ENCODE assay signal across 13 cellular contexts in the genomic region with DNA sequence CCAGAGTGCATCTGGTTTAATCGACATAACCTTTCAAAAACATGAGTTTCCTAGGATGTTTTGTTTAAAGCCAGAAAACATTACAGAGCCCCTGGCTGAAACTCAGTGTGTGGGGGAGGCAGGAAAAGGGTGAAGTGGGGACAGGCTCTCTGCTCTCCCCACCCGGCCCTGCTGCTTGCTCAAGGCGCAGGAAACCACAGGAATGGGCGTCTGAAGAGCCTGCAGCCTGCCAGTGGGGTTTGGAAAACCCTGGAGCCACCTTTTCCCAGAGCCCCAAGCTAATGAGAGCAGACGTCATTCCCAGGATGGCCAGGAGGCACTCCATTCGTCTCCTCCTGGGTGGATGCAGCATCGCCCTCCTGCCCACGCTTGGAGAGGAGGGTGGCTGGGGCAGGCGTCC.
DNase-seq lines count a peak whose midpoint lies in the region; ATAC-seq and TF ChIP-seq lines count a peak whose summit lies in the region.
"Had no signal": no experiment of that assay in that cellular context is flagged by ENCODE, and none has a peak within 500 bp of the region (broad histone marks: within the 10 kb centered on the region; RNA-seq: fewer than 3 reads in every experiment).

No MANE protein-coding gene starts in this region.

- H3K27ac ChIP-seq in right atrium auricular region: no peak overlapping the region
- H3K27ac ChIP-seq: dorsolateral prefrontal cortex had no signal

- no peaks in the 10 kb centered on the region for H3K9me3 ChIP-seq in right atrium auricular region

- no peak overlapping the region for H3K4me3 Mint-ChIP-seq in stimulated activated naive CD8-positive, alpha-beta T cell treated with anti-CD3 and anti-CD28 coated beads, Interleukin-15, amount 100 ng/mL, for 72 hours
- H3K4me3 Mint-ChIP-seq in osteocyte (ENCODE audit: unreplicated experiment): no peak overlapping the region

- no peak overlapping the region for H3K27ac Mint-ChIP-seq in stimulated activated naive CD8-positive, alpha-beta T cell treated with anti-CD3 and anti-CD28 coated beads, Interleukin-15, amount 100 ng/mL, for 72 hours
- H3K27ac Mint-ChIP-seq in osteocyte (ENCODE audit: unreplicated experiment): no peak overlapping the region

- intact Hi-C loops in Right ventricle myocardium superior (cut with DNase I): no loop called here

- no peaks in the 10 kb centered on the region for H3K4me1 ChIP-seq in right atrium auricular region

- DNase-seq in Right ventricle myocardium superior (no peak), right atrium auricular region (ENCODE audit: low spot score) (no peak), astrocyte of the hippocampus (ENCODE audit: low read depth, low spot score) (peak; percentile 85), hepatic stellate cell (ENCODE audit: low spot score) (peak; percentile 84), NCI-H2107 treated with DMSO at 0.1 percent for 48 hours (lab: John Stamatoyannopoulos, UW; ENCODE audit: unreplicated experiment) (no peak), osteocyte (ENCODE audit: extremely low spot score, unreplicated experiment) (no peak)
- DNase-seq in stimulated activated naive CD8-positive, alpha-beta T cell treated with anti-CD3 and anti-CD28 coated beads, Interleukin-15, amount 100 ng/mL, for 72 hours: no peak
- DNase-seq: activated CD4-positive, alpha-beta T cell treated with anti-CD3 and anti-CD28 coated beads, Interleukin-2, amount 50 U/mL, for 48 hours; AML-193; dorsolateral prefrontal cortex; midbrain; NCI-H1417 treated with DMSO at 0.1 percent for 48 hours had no signal

- no peak overlapping the region for H3K4me3 ChIP-seq in right atrium auricular region
- H3K4me3 ChIP-seq: dorsolateral prefrontal cortex had no signal

- ATAC-seq in Right ventricle myocardium superior (ENCODE audit: poor library complexity) (peak; percentile 62), HG02970 (IDR thresholded peaks at IDR 0.05; ENCODE audit: low FRiP score, unreplicated experiment) (no peak)
- ATAC-seq in stimulated activated naive CD8-positive, alpha-beta T cell treated with anti-CD3 and anti-CD28 coated beads, Interleukin-15, amount 100 ng/mL, for 72 hours: no peak

- no peaks in the 10 kb centered on the region for H3K36me3 Mint-ChIP-seq in osteocyte (ENCODE audit: unreplicated experiment)

- TF ChIP-seq CTCF in right atrium auricular region (IDR thresholded peaks at IDR 0.05): no peak
- no peak for TF ChIP-seq CTCF in osteocyte (IDR thresholded peaks at IDR 0.05)

- H3K27me3 Mint-ChIP-seq in stimulated activated naive CD8-positive, alpha-beta T cell treated with anti-CD3 and anti-CD28 coated beads, Interleukin-15, amount 100 ng/mL, for 72 hours: peaks cover 34% of the 10 kb centered on the region
- H3K27me3 Mint-ChIP-seq in osteocyte (ENCODE audit: unreplicated experiment): peaks cover 23% of the 10 kb centered on the region

- no peaks in the 10 kb centered on the region for H3K27me3 ChIP-seq in right atrium auricular region
- H3K27me3 ChIP-seq: dorsolateral prefrontal cortex had no signal

- H3K36me3 ChIP-seq in right atrium auricular region: no peaks in the 10 kb centered on the region

- H3K4me1 Mint-ChIP-seq in stimulated activated naive CD8-positive, alpha-beta T cell treated with anti-CD3 and anti-CD28 coated beads, Interleukin-15, amount 100 ng/mL, for 72 hours: peaks cover 11% of the 10 kb centered on the region
- peaks cover 9% of the 10 kb centered on the region for H3K4me1 Mint-ChIP-seq in osteocyte (ENCODE audit: unreplicated experiment)

- no peaks in the 10 kb centered on the region for H3K9me3 Mint-ChIP-seq in stimulated activated naive CD8-positive, alpha-beta T cell treated with anti-CD3 and anti-CD28 coated beads, Interleukin-15, amount 100 ng/mL, for 72 hours
- H3K9me3 Mint-ChIP-seq in osteocyte (ENCODE audit: unreplicated experiment): no peaks in the 10 kb centered on the region

Comparison
In these comparisons a context has a peak if more than half of its experiments do, and no peak if none do; other contexts are left out.
1. DNase-seq: peak in astrocyte of the hippocampus (single experiment) and hepatic stellate cell (single experiment); none in Right ventricle myocardium superior (single experiment), right atrium auricular region (single experiment), NCI-H2107 treated with DMSO at 0.1 percent for 48 hours (single experiment), stimulated activated naive CD8-positive, alpha-beta T cell treated with anti-CD3 and anti-CD28 coated beads, Interleukin-15, amount 100 ng/mL, for 72 hours (0 of 2) and osteocyte (single experiment).